Comparison of ENCODE assay signal across 12 cellular contexts in the genomic region with DNA sequence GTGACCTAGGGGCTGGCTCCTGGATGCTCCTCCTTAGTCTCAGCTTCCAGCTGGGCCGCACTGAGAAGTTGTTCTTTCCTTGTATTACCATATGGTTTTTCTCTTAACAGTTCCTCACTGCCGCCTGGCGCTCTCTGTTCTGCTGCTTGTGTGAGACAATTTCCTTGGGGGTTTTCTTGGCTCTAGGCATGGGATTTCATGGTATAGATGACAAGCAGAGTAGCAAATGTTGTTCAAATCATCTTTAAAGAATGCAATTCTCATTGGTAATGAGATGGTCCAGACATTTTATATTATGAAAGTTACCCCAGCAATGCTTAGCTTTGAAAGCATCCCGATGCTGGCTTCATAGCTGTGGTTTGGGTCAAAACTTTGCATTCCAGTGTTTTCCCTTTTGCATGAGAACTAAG. TPM values are rescaled to one million over a fixed set of nuclear protein-coding genes. Genes with fewer than 3 reads are reported as not detected.
A peak's percentile ranks its signal among the peaks of the same experiment; 100 is the strongest.
DNase-seq lines count a peak whose midpoint lies in the region; ATAC-seq and TF ChIP-seq lines count a peak whose summit lies in the region.
"Had no signal": no experiment of that assay in that cellular context is flagged by ENCODE, and none has a peak within 500 bp of the region (broad histone marks: within the 10 kb centered on the region; RNA-seq: fewer than 3 reads in every experiment).

No MANE protein-coding gene starts in this region.

- H3K36me3 ChIP-seq in brain microvascular endothelial cell (replicated peaks) (no peaks in the 10 kb centered on the region), upper lobe of right lung (no peaks in the 10 kb centered on the region), A673 (ENCODE audit: insufficient read depth, low read length, poor library complexity, severe bottlenecking) (no peaks in the 10 kb centered on the region)

- ATAC-seq in Right ventricle myocardium inferior (no peak), upper lobe of right lung (no peak)

- H3K27me3 ChIP-seq in brain microvascular endothelial cell (replicated peaks) (no peaks in the 10 kb centered on the region), upper lobe of right lung (no peaks in the 10 kb centered on the region), A673 (replicated peaks; ENCODE audit: insufficient read depth, low read depth, low read length, poor library complexity) (no peaks in the 10 kb centered on the region)
- H3K27me3 ChIP-seq: neural progenitor cell had no signal

- H3K4me3 ChIP-seq in brain microvascular endothelial cell (ENCODE audit: low read depth, low read length) (peak overlapping the region; percentile 12), upper lobe of right lung (peak overlapping the region; percentile 9), A673 (ENCODE audit: low read depth, low read length, poor library complexity, severe bottlenecking) (no peak overlapping the region)
- H3K4me3 ChIP-seq: neural progenitor cell had no signal

- POLR2A ChIA-PET in A673 (lab: Charles Lee; ENCODE audit: low non-redundant PET) = interaction anchor here (0.5 kb wide), 1 partner anchor 529 kb away, joined by 3 read pairs; no protein-coding TSS in a partner anchor

- peak; percentile 48 for TF ChIP-seq CTCF in brain microvascular endothelial cell (IDR thresholded peaks at IDR 0.05; ENCODE audit: low read depth, low read length, missing control alignments)
- no peak for TF ChIP-seq CTCF in upper lobe of right lung (IDR thresholded peaks at IDR 0.05)
- no peak for TF ChIP-seq CTCF in A673 (conservative IDR thresholded peaks at IDR 0.05; ENCODE audit: low read depth, low read length)

- no TSS peak for BruUV-seq in A673 (replicated peaks; lab: Mats Ljungman, UMichigan)

- peak overlapping the region; percentile 96 for H3K27ac ChIP-seq in brain microvascular endothelial cell
- H3K27ac ChIP-seq in upper lobe of right lung = peak overlapping the region; percentile 30
- no peak overlapping the region for H3K27ac ChIP-seq in A673 (ENCODE audit: low read depth, low read length, poor library complexity, severe bottlenecking)
- H3K27ac ChIP-seq: neural progenitor cell had no signal

- intact Hi-C loops in Right ventricle myocardium inferior (cut with DNase I) (loop anchor here (5.0 kb wide), 1 partner anchor 35 kb away; no protein-coding TSS in a partner anchor), cardiac septum (cut with DNase I) (loop anchor here (5.0 kb wide), 1 partner anchor 40 kb away; a partner anchor contains a TSS), upper lobe of right lung (cut with DNase I) (no loop called here), A673 (cut with micrococcal nuclease; ENCODE audit: unreplicated experiment) (no loop called here)

- peak; percentile 75 for DNase-seq in Right ventricle myocardium inferior (ENCODE audit: missing footprints)
- no peak for DNase-seq in cardiac septum (ENCODE audit: low spot score)
- peak; percentile 96 for DNase-seq in brain microvascular endothelial cell
- DNase-seq in left kidney (ENCODE audit: low read depth, low spot score) = peak; percentile 69
- DNase-seq in upper lobe of right lung = no peak
- DNase-seq in SIG-M5 treated with dmso at 0.1 percent for 504 hours (lab: John Stamatoyannopoulos, UW; ENCODE audit: unreplicated experiment) = no peak
- no peak for DNase-seq in A673 (ENCODE audit: low spot score)
- no peak for DNase-seq in activated CD8-positive, alpha-beta memory T cell treated with anti-CD3 and anti-CD28 coated beads for 24 hours
- DNase-seq: ACHN; activated naive CD4-positive, alpha-beta T cell treated with anti-CD3 and anti-CD28 coated beads for 36 hours; foreskin melanocyte had no signal

- H3K9me3 ChIP-seq in upper lobe of right lung (no peaks in the 10 kb centered on the region), A673 (ENCODE audit: low read depth, low read length, poor library complexity, severe bottlenecking) (no peaks in the 10 kb centered on the region)

- H3K4me1 ChIP-seq in upper lobe of right lung = peaks cover 67% of the 10 kb centered on the region
- H3K4me1 ChIP-seq in A673 (ENCODE audit: insufficient read depth, low read length, poor library complexity, severe bottlenecking) = peaks cover 42% of the 10 kb centered on the region

- CTCF ChIA-PET in A673 (lab: Charles Lee) = no interaction called here

- in situ Hi-C loops in brain microvascular endothelial cell (cut with HindIII; ENCODE audit: low pct_ligation_motif_present, low sequenced_read_pairs) = no loop called here

RNA-seq across cellular contexts. Expression of a gene that starts 37.6 kb away (rescaled TPM):
- 32.9 TPM for total RNA-seq in Right ventricle myocardium inferior
- total RNA-seq in cardiac septum = 41.5 TPM
- 112 TPM for total RNA-seq in upper lobe of right lung
- 121 and 125 TPM in 2 replicates for total RNA-seq in A673 (2021)

Comparison
In these comparisons a context has a peak if more than half of its experiments do, and no peak if none do; other contexts are left out.
1. DNase-seq: peak in Right ventricle myocardium inferior (single experiment), brain microvascular endothelial cell (single experiment) and left kidney (single experiment); none in cardiac septum (single experiment), upper lobe of right lung (single experiment), SIG-M5 treated with dmso at 0.1 percent for 504 hours (single experiment), A673 (single experiment) and activated CD8-positive, alpha-beta memory T cell treated with anti-CD3 and anti-CD28 coated beads for 24 hours (single experiment).
2. intact Hi-C loops: an anchor here in Right ventricle myocardium inferior (5.0 kb wide) and cardiac septum (5.0 kb wide); none called in upper lobe of right lung and A673.